ENCODE assay signal across 9 cellular contexts in the genomic region with DNA sequence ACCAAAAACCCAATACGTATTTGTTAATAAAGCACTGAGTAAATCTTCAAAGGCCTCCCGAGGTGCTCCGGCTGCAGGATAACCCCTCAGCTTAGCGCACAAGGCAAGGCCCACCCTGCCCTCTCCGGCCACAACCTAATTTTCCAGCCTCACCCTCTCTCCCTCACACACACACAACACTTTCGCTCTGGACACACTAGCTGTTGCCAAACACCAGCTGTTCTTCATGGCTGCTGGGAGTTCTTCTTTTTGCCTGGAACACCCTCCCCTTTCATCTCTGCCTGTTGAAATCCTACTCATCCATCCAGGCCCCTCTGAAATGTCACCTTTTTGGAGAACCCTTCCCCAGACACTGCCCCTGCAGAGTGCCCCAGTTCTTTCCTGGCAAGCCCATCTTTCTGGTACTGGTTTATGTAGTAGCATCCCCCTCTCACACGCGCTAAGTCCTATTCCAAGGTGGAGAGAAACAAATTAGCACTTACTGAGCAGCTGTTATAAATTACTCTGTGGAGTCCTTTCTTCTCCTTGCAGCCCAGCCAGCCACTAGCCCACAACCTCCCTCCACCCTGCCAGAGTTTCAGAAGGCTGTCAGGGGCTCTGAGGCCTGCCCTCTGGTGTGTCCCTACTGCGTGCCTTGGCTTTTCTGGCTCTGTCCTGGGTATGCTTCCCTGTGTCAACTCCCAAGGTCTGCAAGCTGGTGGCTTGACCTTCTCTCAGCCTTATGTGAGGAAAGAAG. TPM values are rescaled to one million over a fixed set of nuclear protein-coding genes. Genes with fewer than 3 reads are reported as not detected.
DNase-seq lines count a peak whose midpoint lies in the region; ATAC-seq and TF ChIP-seq lines count a peak whose summit lies in the region.
"Had no signal": no experiment of that assay in that cellular context is flagged by ENCODE, and none has a peak within 500 bp of the region (broad histone marks: within the 10 kb centered on the region; RNA-seq: fewer than 3 reads in every experiment).

No MANE protein-coding gene starts in this region.

- TF ChIP-seq CTCF in gastroesophageal sphincter (IDR thresholded peaks at IDR 0.05) = no peak
- TF ChIP-seq CTCF in smooth muscle cell (IDR thresholded peaks at IDR 0.05; ENCODE audit: borderline replicate concordance, insufficient read depth, poor library complexity, severe bottlenecking) = no peak

- H3K4me2 ChIP-seq in smooth muscle cell = peak overlapping the region; percentile 78

- H3K27ac ChIP-seq in gastroesophageal sphincter = peak overlapping the region in 3 of 4 donors; percentile 77 to 85 (median 77)
- no peak overlapping the region for H3K27ac ChIP-seq in smooth muscle cell (ENCODE audit: low read depth)
- H3K27ac ChIP-seq: C4-2B had no signal

- TF ChIP-seq EP300 in gastroesophageal sphincter (IDR thresholded peaks at IDR 0.05) = no peak

- H4K20me1 ChIP-seq in smooth muscle cell (ENCODE audit: low read depth) = no peaks in the 10 kb centered on the region

- no peaks in the 10 kb centered on the region for H3F3A ChIP-seq in smooth muscle cell (ENCODE audit: low read depth)

- no peaks in the 10 kb centered on the region for H3K79me2 ChIP-seq in smooth muscle cell (ENCODE audit: low read depth)

- 44 to 69% methylated on average over 7 to 8 of the region's 9 CpGs for WGBS in gastroesophageal sphincter (ENCODE audit: low coverage in 1 of 2), 2 donors
- WGBS in smooth muscle cell (ENCODE audit: low lambda C conversion rate) = 88% methylated on average over 9 of the region's 9 CpGs

- H3K4me3 ChIP-seq in gastroesophageal sphincter = peak overlapping the region in 1 of 2 donors; percentile 49
- H3K4me3 ChIP-seq in smooth muscle cell = peak overlapping the region; percentile 45

- no peak for TF ChIP-seq POLR2A in gastroesophageal sphincter (IDR thresholded peaks at IDR 0.05)

- peak overlapping the region; percentile 80 for H2AFZ ChIP-seq in smooth muscle cell (ENCODE audit: low read depth)

- H3K27me3 ChIP-seq in gastroesophageal sphincter (peaks cover 30% of the 10 kb centered on the region), smooth muscle cell (ENCODE audit: low read depth) (no peaks in the 10 kb centered on the region)

- peak; percentile 62 for ATAC-seq in gastroesophageal sphincter

- H3K9me3 ChIP-seq in gastroesophageal sphincter (no peaks in the 10 kb centered on the region), smooth muscle cell (replicated peaks; ENCODE audit: low read depth) (no peaks in the 10 kb centered on the region)

- H3K4me1 ChIP-seq in gastroesophageal sphincter = peaks cover 0 to 19% (median 0%) of the 10 kb centered on the region in 3 donors
- no peaks in the 10 kb centered on the region for H3K4me1 ChIP-seq in smooth muscle cell (ENCODE audit: low read depth)

- DNase-seq in SKM-1 treated with dmso at 0.1 percent for 144 hours (lab: John Stamatoyannopoulos, UW; ENCODE audit: unreplicated experiment) (peak; percentile 30), SKM-1 (lab: John Stamatoyannopoulos, UW; ENCODE audit: unreplicated experiment) (no peak), SIG-M5 treated with dmso at 0.1 percent for 504 hours (lab: John Stamatoyannopoulos, UW; ENCODE audit: unreplicated experiment) (peak; percentile 79), smooth muscle cell (lab: John Stamatoyannopoulos, UW; ENCODE audit: unreplicated experiment) (no peak), COLO829 (ENCODE audit: low spot score) (no peak), glomerular visceral epithelial cell (ENCODE audit: extremely low spot score) (no peak), HPDE6-E6E7 (ENCODE audit: extremely low spot score) (no peak)

- no peaks in the 10 kb centered on the region for H3K36me3 ChIP-seq in gastroesophageal sphincter
- H3K36me3 ChIP-seq in smooth muscle cell (ENCODE audit: low read depth) = no peaks in the 10 kb centered on the region

- no peak overlapping the region for H3K9ac ChIP-seq in smooth muscle cell (ENCODE audit: low read depth)

RNA-seq across cellular contexts. Expression of a gene that starts 0.8 kb away (rescaled TPM):
- total RNA-seq in gastroesophageal sphincter (1 to 10 TPM; 2.2 to 5.4 (median 3.0) TPM), smooth muscle cell (0.99 and 1.0 TPM in 2 replicates)
- 1.3 and 1.7 TPM in 2 replicates for polyA plus RNA-seq in smooth muscle cell

Comparison
In these comparisons a context has a peak if more than half of its experiments do, and no peak if none do; other contexts are left out.
1. DNase-seq: peak in SKM-1 treated with dmso at 0.1 percent for 144 hours (single experiment) and SIG-M5 treated with dmso at 0.1 percent for 504 hours (single experiment); none in SKM-1 (single experiment), smooth muscle cell (single experiment), COLO829 (single experiment), glomerular visceral epithelial cell (single experiment) and HPDE6-E6E7 (single experiment).